In the genomic region with DNA sequence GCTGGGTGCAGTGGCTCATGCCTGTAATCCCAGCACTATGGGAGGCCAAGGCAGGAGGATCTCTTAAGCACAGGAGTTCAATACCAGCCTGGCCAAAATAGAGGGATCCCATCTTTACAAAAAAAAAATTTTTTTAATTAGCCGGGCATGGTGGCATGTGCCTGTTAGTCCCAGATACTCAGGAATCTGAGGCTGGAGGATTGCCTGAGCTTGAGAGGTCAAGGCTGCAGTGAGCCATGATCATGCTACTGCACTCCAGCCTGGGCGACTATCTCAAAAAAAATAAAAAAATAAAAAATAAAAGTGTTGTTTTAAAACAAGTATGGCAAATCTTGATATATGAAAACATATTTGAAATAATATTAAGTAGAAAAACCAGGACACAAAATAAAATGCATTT, we compare ENCODE assay signal across 26 cellular contexts.
"Had no signal": no experiment of that assay in that cellular context is flagged by ENCODE, and none has a peak within 500 bp of the region (broad histone marks: within the 10 kb centered on the region; RNA-seq: fewer than 3 reads in every experiment).

No MANE protein-coding gene starts in this region.

- FAIRE-seq: endothelial cell of umbilical vein, frontal cortex had no signal

- H3K27ac ChIP-seq: colonic mucosa, coronary artery, dorsolateral prefrontal cortex, epithelial cell of prostate, esophagus muscularis mucosa, esophagus squamous epithelium, foreskin keratinocyte, gastrocnemius medialis, gastroesophageal sphincter, heart left ventricle had no signal

- H3K4me3 Mint-ChIP-seq: dendritic cell treated with granulocyte-macrophage colony-stimulating factor and Interleukin-4, amounts not matched to agents 40 ng/mL and 50 ng/mL, for 4 days; effector memory CD8-positive, alpha-beta T cell; endodermal cell had no signal

- H3K36me3 ChIP-seq: colonic mucosa, esophagus muscularis mucosa, esophagus squamous epithelium, gastrocnemius medialis, gastroesophageal sphincter, heart left ventricle had no signal

- H3K9me3 ChIP-seq: colonic mucosa, esophagus muscularis mucosa, esophagus squamous epithelium, gastrocnemius medialis, gastroesophageal sphincter, heart left ventricle had no signal

- H3K27me3 Mint-ChIP-seq: dendritic cell treated with granulocyte-macrophage colony-stimulating factor and Interleukin-4, amounts not matched to agents 40 ng/mL and 50 ng/mL, for 4 days had no signal

- H3K27ac Mint-ChIP-seq: dendritic cell treated with granulocyte-macrophage colony-stimulating factor and Interleukin-4, amounts not matched to agents 40 ng/mL and 50 ng/mL, for 4 days; effector memory CD8-positive, alpha-beta T cell; endodermal cell had no signal

- H3K27me3 ChIP-seq: colonic mucosa, dorsolateral prefrontal cortex, esophagus muscularis mucosa, esophagus squamous epithelium, foreskin keratinocyte, gastrocnemius medialis, heart left ventricle had no signal

- H3K4me3 ChIP-seq: colonic mucosa, coronary artery, dorsolateral prefrontal cortex, esophagus muscularis mucosa, esophagus squamous epithelium, gastrocnemius medialis, gastroesophageal sphincter, heart left ventricle had no signal

- ATAC-seq: effector memory CD8-positive, alpha-beta T cell; esophagus mucosa; foreskin keratinocyte; gastrocnemius medialis; gastroesophageal sphincter; heart left ventricle had no signal

- DNase-seq: colonic mucosa; cortex of kidney; dermis blood vessel endothelial cell; dorsolateral prefrontal cortex; effector CD4-positive, alpha-beta T cell; effector CD8-positive, alpha-beta T cell; effector memory CD4-positive, alpha-beta T cell; effector memory CD8-positive, alpha-beta T cell; endodermal cell; erythroblast; esophagus squamous epithelium; foreskin fibroblast; foreskin keratinocyte; foreskin melanocyte; gastrocnemius medialis; glutamatergic neuron; head of caudate nucleus; heart left ventricle had no signal

- H3K4me1 ChIP-seq: colonic mucosa, esophagus muscularis mucosa, esophagus squamous epithelium, foreskin keratinocyte, gastrocnemius medialis, gastroesophageal sphincter, heart left ventricle had no signal
